ENCODE assay signal across 9 cellular contexts in genomic region chr5:65190328-65191053, GRCh38.
DNase-seq lines count a peak whose midpoint lies in the region; ATAC-seq, FAIRE-seq and TF ChIP-seq lines count a peak whose summit lies in the region.
"Had no signal": no experiment of that assay in that cellular context is flagged by ENCODE, and none has a peak within 500 bp of the region (broad histone marks: within the 10 kb centered on the region; RNA-seq: fewer than 3 reads in every experiment).

No MANE protein-coding gene starts in this region.

- peak overlapping the region; percentile 28; the same call in 2 of the 3 replicates for H3K4me2 ChIP-seq in A549

- no peak for TF ChIP-seq EP300 in A549 (IDR thresholded peaks at IDR 0.05)

- DNase-seq in A549 (ENCODE audit: low read depth in 1 of 2, low spot score in 1 of 2) (no peak), cardiac fibroblast (ENCODE audit: low read depth in 2 of 2) (peak; percentile 86 to 99), upper lobe of right lung (no peak), foreskin melanocyte (no peak), posterior vena cava (ENCODE audit: low spot score) (no peak)
- no peak for DNase-seq in activated CD4-positive, alpha-beta memory T cell treated with anti-CD3 and anti-CD28 coated beads, Interleukin-2, amount 10 ng/mL, durations not matched to agents 7 days and 5 days
- DNase-seq: DND-41 had no signal

- CTCF ChIA-PET in A549 (lab: Yijun Ruan, JAX), result interaction anchor here (1.0 kb wide), 1 partner anchor 88 kb away, joined by 3 read pairs; no protein-coding TSS in a partner anchor
- CTCF ChIA-PET in activated CD4-positive, alpha-beta memory T cell treated with anti-CD3 and anti-CD28 coated beads, Interleukin-2, amount 10 ng/mL, durations not matched to agents 7 days and 5 days (lab: Charles Lee), result no interaction called here

- H3K4me3 Mint-ChIP-seq in activated CD4-positive, alpha-beta memory T cell treated with anti-CD3 and anti-CD28 coated beads, Interleukin-2, amount 10 ng/mL, durations not matched to agents 7 days and 5 days, result no peak overlapping the region

- peaks cover 9% of the 10 kb centered on the region for H3K4me1 Mint-ChIP-seq in activated CD4-positive, alpha-beta memory T cell treated with anti-CD3 and anti-CD28 coated beads, Interleukin-2, amount 10 ng/mL, durations not matched to agents 7 days and 5 days

- no peaks in the 10 kb centered on the region for H3K36me3 ChIP-seq in upper lobe of right lung

- H3K36me3 Mint-ChIP-seq in activated CD4-positive, alpha-beta memory T cell treated with anti-CD3 and anti-CD28 coated beads, Interleukin-2, amount 10 ng/mL, durations not matched to agents 7 days and 5 days (ENCODE audit: low read depth), result no peaks in the 10 kb centered on the region

- H3K9me3 ChIP-seq in A549, result no peaks in the 10 kb centered on the region
- H3K9me3 ChIP-seq in upper lobe of right lung, result no peaks in the 10 kb centered on the region

- H3K9me3 Mint-ChIP-seq in activated CD4-positive, alpha-beta memory T cell treated with anti-CD3 and anti-CD28 coated beads, Interleukin-2, amount 10 ng/mL, durations not matched to agents 7 days and 5 days, result no peaks in the 10 kb centered on the region

- intact Hi-C loops in upper lobe of right lung (cut with DNase I) (no loop called here), posterior vena cava (cut with DNase I) (no loop called here)

- TF ChIP-seq POLR2A in A549 (IDR thresholded peaks at IDR 0.05; ENCODE audit: low read length), result no peak

- TF ChIP-seq RAD21 in A549 (conservative IDR thresholded peaks at IDR 0.05 in 1 of 2, IDR thresholded peaks at IDR 0.05 in 1 of 2), result no peak

- FAIRE-seq in A549 (lab: Jason Lieb, UNC), result no peak

- POLR2A ChIA-PET in A549 (lab: Yijun Ruan, JAX), result no interaction called here
- POLR2A ChIA-PET in activated CD4-positive, alpha-beta memory T cell treated with anti-CD3 and anti-CD28 coated beads, Interleukin-2, amount 10 ng/mL, durations not matched to agents 7 days and 5 days (lab: Charles Lee), result no interaction called here

- H3K27ac ChIP-seq in A549 (peak overlapping the region in 1 of 2 experiments; percentile 30; a peak in 2 of 6 replicates), upper lobe of right lung (no peak overlapping the region)

- no peaks in the 10 kb centered on the region for H3K27me3 Mint-ChIP-seq in activated CD4-positive, alpha-beta memory T cell treated with anti-CD3 and anti-CD28 coated beads, Interleukin-2, amount 10 ng/mL, durations not matched to agents 7 days and 5 days

- WGBS in A549 (ENCODE audit: missing lambda C conversion rate), result 23% methylated on average over 3 of the region's 3 CpGs

- no peaks in the 10 kb centered on the region for H3K27me3 ChIP-seq in upper lobe of right lung

- H3K4me3 ChIP-seq in A549 (no peak overlapping the region), cardiac fibroblast (replicated peaks in 1 of 2; ENCODE audit: low read depth in 2 of 2, low read length in 2 of 2) (no peak overlapping the region), upper lobe of right lung (no peak overlapping the region)

- peak in 1 of 2 experiments; percentile 50; a peak in 1 of 6 replicates for ATAC-seq in A549
- peak; percentile 55 for ATAC-seq in GM18873 (IDR thresholded peaks at IDR 0.05; ENCODE audit: low FRiP score, unreplicated experiment)
- peak; percentile 49 for ATAC-seq in HG03342 (IDR thresholded peaks at IDR 0.05; ENCODE audit: unreplicated experiment)
- no peak for ATAC-seq in upper lobe of right lung

- H3K27ac Mint-ChIP-seq in activated CD4-positive, alpha-beta memory T cell treated with anti-CD3 and anti-CD28 coated beads, Interleukin-2, amount 10 ng/mL, durations not matched to agents 7 days and 5 days, result no peak overlapping the region

- TF ChIP-seq CTCF in A549 (IDR thresholded peaks at IDR 0.05) (no peak), cardiac fibroblast (IDR thresholded peaks at IDR 0.05; ENCODE audit: low read depth, low read length) (no peak), upper lobe of right lung (IDR thresholded peaks at IDR 0.05) (no peak)

- H3K4me1 ChIP-seq in A549 (peaks cover 8% of the 10 kb centered on the region; the same call in 1 of the 3 replicates), upper lobe of right lung (no peaks in the 10 kb centered on the region)

TF ChIP-seq in A549, 52 proteins besides CTCF, POLR2A, EP300 and RAD21:
- TF ChIP-seq RCOR1 (IDR thresholded peaks at IDR 0.05; ENCODE audit: low read depth, low read length), result no peak
- no peak for TF ChIP-seq TFCP2L1 (CRISPR knock-in tag; IDR thresholded peaks at IDR 0.05)
- no peak for TF ChIP-seq CHD4 (IDR thresholded peaks at IDR 0.05; ENCODE audit: borderline replicate concordance)
- TF ChIP-seq POLR2AphosphoS2 (conservative IDR thresholded peaks at IDR 0.05; ENCODE audit: low read length), result no peak
- no peak for TF ChIP-seq ATOH8 (CRISPR knock-in tag; IDR thresholded peaks at IDR 0.05; ENCODE audit: low read depth)
- no peak for TF ChIP-seq CEBPB (IDR thresholded peaks at IDR 0.05)
- TF ChIP-seq RFX5 (IDR thresholded peaks at IDR 0.05), result no peak

Comparison
In these comparisons a context has a peak if more than half of its experiments do, and no peak if none do; other contexts are left out.
1. DNase-seq: peak in cardiac fibroblast (2 of 2); none in A549 (0 of 2), upper lobe of right lung (single experiment), activated CD4-positive, alpha-beta memory T cell treated with anti-CD3 and anti-CD28 coated beads, Interleukin-2, amount 10 ng/mL, durations not matched to agents 7 days and 5 days (single experiment), foreskin melanocyte (single experiment) and posterior vena cava (single experiment).